Comparison of ENCODE assay signal across 1 cellular context in genomic region chr19:980133-980998, GRCh38.
TF ChIP-seq lines count a peak whose summit lies in the region.

No MANE protein-coding gene starts in this region.

TF ChIP-seq in HepG2, 621 proteins besides CTCF, POLR2A, EP300 and RAD21 (continued from another document and continues in another):
- TF ChIP-seq, protein P1, sequence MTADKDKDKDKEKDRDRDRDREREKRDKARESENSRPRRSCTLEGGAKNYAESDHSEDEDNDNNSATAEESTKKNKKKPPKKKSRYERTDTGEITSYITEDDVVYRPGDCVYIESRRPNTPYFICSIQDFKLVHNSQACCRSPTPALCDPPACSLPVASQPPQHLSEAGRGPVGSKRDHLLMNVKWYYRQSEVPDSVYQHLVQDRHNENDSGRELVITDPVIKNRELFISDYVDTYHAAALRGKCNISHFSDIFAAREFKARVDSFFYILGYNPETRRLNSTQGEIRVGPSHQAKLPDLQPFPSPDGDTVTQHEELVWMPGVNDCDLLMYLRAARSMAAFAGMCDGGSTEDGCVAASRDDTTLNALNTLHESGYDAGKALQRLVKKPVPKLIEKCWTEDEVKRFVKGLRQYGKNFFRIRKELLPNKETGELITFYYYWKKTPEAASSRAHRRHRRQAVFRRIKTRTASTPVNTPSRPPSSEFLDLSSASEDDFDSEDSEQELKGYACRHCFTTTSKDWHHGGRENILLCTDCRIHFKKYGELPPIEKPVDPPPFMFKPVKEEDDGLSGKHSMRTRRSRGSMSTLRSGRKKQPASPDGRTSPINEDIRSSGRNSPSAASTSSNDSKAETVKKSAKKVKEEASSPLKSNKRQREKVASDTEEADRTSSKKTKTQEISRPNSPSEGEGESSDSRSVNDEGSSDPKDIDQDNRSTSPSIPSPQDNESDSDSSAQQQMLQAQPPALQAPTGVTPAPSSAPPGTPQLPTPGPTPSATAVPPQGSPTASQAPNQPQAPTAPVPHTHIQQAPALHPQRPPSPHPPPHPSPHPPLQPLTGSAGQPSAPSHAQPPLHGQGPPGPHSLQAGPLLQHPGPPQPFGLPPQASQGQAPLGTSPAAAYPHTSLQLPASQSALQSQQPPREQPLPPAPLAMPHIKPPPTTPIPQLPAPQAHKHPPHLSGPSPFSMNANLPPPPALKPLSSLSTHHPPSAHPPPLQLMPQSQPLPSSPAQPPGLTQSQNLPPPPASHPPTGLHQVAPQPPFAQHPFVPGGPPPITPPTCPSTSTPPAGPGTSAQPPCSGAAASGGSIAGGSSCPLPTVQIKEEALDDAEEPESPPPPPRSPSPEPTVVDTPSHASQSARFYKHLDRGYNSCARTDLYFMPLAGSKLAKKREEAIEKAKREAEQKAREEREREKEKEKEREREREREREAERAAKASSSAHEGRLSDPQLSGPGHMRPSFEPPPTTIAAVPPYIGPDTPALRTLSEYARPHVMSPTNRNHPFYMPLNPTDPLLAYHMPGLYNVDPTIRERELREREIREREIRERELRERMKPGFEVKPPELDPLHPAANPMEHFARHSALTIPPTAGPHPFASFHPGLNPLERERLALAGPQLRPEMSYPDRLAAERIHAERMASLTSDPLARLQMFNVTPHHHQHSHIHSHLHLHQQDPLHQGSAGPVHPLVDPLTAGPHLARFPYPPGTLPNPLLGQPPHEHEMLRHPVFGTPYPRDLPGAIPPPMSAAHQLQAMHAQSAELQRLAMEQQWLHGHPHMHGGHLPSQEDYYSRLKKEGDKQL (CRISPR knock-in tag; IDR thresholded peaks at IDR 0.05; ENCODE audit: low read depth) = peak; percentile 71
- TF ChIP-seq MED8 (CRISPR knock-in tag; IDR thresholded peaks at IDR 0.05; ENCODE audit: insufficient replicate concordance) = peak; percentile 53
- TF ChIP-seq AHR (CRISPR knock-in tag; IDR thresholded peaks at IDR 0.05) = no peak
- peak; percentile 90 for TF ChIP-seq GATAD2A (CRISPR knock-in tag; IDR thresholded peaks at IDR 0.05)
- TF ChIP-seq THRA (CRISPR knock-in tag; IDR thresholded peaks at IDR 0.05; ENCODE audit: borderline replicate concordance) = peak; percentile 74; the same call in 1 of the 2 replicates
- no peak for TF ChIP-seq RARG (CRISPR knock-in tag; IDR thresholded peaks at IDR 0.05; ENCODE audit: low read depth)
- TF ChIP-seq, protein P2, sequence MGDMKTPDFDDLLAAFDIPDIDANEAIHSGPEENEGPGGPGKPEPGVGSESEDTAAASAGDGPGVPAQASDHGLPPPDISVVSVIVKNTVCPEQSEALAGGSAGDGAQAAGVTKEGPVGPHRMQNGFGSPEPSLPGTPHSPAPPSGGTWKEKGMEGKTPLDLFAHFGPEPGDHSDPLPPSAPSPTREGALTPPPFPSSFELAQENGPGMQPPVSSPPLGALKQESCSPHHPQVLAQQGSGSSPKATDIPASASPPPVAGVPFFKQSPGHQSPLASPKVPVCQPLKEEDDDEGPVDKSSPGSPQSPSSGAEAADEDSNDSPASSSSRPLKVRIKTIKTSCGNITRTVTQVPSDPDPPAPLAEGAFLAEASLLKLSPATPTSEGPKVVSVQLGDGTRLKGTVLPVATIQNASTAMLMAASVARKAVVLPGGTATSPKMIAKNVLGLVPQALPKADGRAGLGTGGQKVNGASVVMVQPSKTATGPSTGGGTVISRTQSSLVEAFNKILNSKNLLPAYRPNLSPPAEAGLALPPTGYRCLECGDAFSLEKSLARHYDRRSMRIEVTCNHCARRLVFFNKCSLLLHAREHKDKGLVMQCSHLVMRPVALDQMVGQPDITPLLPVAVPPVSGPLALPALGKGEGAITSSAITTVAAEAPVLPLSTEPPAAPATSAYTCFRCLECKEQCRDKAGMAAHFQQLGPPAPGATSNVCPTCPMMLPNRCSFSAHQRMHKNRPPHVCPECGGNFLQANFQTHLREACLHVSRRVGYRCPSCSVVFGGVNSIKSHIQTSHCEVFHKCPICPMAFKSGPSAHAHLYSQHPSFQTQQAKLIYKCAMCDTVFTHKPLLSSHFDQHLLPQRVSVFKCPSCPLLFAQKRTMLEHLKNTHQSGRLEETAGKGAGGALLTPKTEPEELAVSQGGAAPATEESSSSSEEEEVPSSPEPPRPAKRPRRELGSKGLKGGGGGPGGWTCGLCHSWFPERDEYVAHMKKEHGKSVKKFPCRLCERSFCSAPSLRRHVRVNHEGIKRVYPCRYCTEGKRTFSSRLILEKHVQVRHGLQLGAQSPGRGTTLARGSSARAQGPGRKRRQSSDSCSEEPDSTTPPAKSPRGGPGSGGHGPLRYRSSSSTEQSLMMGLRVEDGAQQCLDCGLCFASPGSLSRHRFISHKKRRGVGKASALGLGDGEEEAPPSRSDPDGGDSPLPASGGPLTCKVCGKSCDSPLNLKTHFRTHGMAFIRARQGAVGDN (CRISPR knock-in tag; IDR thresholded peaks at IDR 0.05) = peak; percentile 100
- no peak for TF ChIP-seq NFATC3 (CRISPR knock-in tag; IDR thresholded peaks at IDR 0.05)
- TF ChIP-seq, protein P3, sequence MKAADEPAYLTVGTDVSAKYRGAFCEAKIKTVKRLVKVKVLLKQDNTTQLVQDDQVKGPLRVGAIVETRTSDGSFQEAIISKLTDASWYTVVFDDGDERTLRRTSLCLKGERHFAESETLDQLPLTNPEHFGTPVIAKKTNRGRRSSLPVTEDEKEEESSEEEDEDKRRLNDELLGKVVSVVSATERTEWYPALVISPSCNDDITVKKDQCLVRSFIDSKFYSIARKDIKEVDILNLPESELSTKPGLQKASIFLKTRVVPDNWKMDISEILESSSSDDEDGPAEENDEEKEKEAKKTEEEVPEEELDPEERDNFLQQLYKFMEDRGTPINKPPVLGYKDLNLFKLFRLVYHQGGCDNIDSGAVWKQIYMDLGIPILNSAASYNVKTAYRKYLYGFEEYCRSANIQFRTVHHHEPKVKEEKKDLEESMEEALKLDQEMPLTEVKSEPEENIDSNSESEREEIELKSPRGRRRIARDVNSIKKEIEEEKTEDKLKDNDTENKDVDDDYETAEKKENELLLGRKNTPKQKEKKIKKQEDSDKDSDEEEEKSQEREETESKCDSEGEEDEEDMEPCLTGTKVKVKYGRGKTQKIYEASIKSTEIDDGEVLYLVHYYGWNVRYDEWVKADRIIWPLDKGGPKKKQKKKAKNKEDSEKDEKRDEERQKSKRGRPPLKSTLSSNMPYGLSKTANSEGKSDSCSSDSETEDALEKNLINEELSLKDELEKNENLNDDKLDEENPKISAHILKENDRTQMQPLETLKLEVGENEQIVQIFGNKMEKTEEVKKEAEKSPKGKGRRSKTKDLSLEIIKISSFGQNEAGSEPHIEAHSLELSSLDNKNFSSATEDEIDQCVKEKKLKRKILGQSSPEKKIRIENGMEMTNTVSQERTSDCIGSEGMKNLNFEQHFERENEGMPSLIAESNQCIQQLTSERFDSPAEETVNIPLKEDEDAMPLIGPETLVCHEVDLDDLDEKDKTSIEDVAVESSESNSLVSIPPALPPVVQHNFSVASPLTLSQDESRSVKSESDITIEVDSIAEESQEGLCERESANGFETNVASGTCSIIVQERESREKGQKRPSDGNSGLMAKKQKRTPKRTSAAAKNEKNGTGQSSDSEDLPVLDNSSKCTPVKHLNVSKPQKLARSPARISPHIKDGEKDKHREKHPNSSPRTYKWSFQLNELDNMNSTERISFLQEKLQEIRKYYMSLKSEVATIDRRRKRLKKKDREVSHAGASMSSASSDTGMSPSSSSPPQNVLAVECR (CRISPR knock-in tag; IDR thresholded peaks at IDR 0.05; ENCODE audit: borderline replicate concordance) = peak; percentile 77
- TF ChIP-seq MEIS2 (CRISPR knock-in tag; IDR thresholded peaks at IDR 0.05) = peak; percentile 48; the same call in 1 of the 2 replicates
- peak; percentile 69 for TF ChIP-seq ZNF121 (CRISPR knock-in tag; IDR thresholded peaks at IDR 0.05)
- no peak for TF ChIP-seq IRF1 (CRISPR knock-in tag; IDR thresholded peaks at IDR 0.05; ENCODE audit: low read depth)
- no peak for TF ChIP-seq ZNF382 (CRISPR knock-in tag; IDR thresholded peaks at IDR 0.05; ENCODE audit: borderline replicate concordance)
- TF ChIP-seq NFRKB (IDR thresholded peaks at IDR 0.05) = no peak
- TF ChIP-seq ZNF709 (CRISPR knock-in tag; IDR thresholded peaks at IDR 0.05) = 0 out of 2 replicates have a peak, but pooled peaks have one; percentile 61
- peak; percentile 52; the same call in 1 of the 2 replicates for TF ChIP-seq ZNF572 (CRISPR knock-in tag; IDR thresholded peaks at IDR 0.05)
- TF ChIP-seq ZNF333 (CRISPR knock-in tag; IDR thresholded peaks at IDR 0.05; ENCODE audit: borderline replicate concordance) = peak; percentile 88; the same call in 1 of the 2 replicates
- TF ChIP-seq CHD2 (IDR thresholded peaks at IDR 0.05; ENCODE audit: low read depth, low read length) = peak; percentile 74
- TF ChIP-seq PREB (CRISPR knock-in tag; IDR thresholded peaks at IDR 0.05) = no peak
- TF ChIP-seq MBD4 (IDR thresholded peaks at IDR 0.05; ENCODE audit: borderline replicate concordance, low read length) = no peak
- TF ChIP-seq ZNF883 (CRISPR knock-in tag; IDR thresholded peaks at IDR 0.05; ENCODE audit: not compliant biosample characterization) = peak; percentile 88
- TF ChIP-seq PHF8 (CRISPR knock-in tag; IDR thresholded peaks at IDR 0.05) = peak; percentile 76
- 0 out of 2 replicates have a peak, but pooled peaks have one; percentile 31 for TF ChIP-seq ZNF629 (CRISPR knock-in tag; conservative IDR thresholded peaks at IDR 0.05)
- TF ChIP-seq ZNF331 (CRISPR knock-in tag; IDR thresholded peaks at IDR 0.05) = peak; percentile 89
- TF ChIP-seq CBX5 (CRISPR knock-in tag; IDR thresholded peaks at IDR 0.05; ENCODE audit: borderline replicate concordance) = 0 out of 2 replicates have a peak, but pooled peaks have one; percentile 45
- TF ChIP-seq, protein P4, sequence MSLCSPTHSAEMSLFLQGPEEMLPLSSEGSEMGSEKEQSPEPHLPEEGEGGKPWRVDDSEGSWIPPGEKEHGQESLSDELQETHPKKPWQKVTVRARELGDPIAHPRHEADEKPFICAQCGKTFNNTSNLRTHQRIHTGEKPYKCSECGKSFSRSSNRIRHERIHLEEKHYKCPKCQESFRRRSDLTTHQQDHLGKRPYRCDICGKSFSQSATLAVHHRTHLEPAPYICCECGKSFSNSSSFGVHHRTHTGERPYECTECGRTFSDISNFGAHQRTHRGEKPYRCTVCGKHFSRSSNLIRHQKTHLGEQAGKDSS (CRISPR knock-in tag; IDR thresholded peaks at IDR 0.05; ENCODE audit: borderline replicate concordance, low read depth) = peak; percentile 68; the same call in 1 of the 2 replicates
- TF ChIP-seq ZNF619 (CRISPR knock-in tag; IDR thresholded peaks at IDR 0.05) = 0 out of 2 replicates have a peak, but pooled peaks have one; percentile 86
- TF ChIP-seq MIXL1 (CRISPR knock-in tag; IDR thresholded peaks at IDR 0.05) = peak; percentile 75
- no peak for TF ChIP-seq ATF1 (CRISPR knock-in tag; IDR thresholded peaks at IDR 0.05)
- peak; percentile 87 for TF ChIP-seq SP4 (CRISPR knock-in tag; IDR thresholded peaks at IDR 0.05)
- TF ChIP-seq MTA1 (CRISPR knock-in tag; IDR thresholded peaks at IDR 0.05; ENCODE audit: borderline replicate concordance) = peak; percentile 96
- TF ChIP-seq HOXD1 (CRISPR knock-in tag; IDR thresholded peaks at IDR 0.05) = peak; percentile 64; the same call in 1 of the 2 replicates
- peak; percentile 92 for TF ChIP-seq MYC (CRISPR knock-in tag; IDR thresholded peaks at IDR 0.05; ENCODE audit: borderline replicate concordance)
- peak; percentile 71; the same call in 1 of the 2 replicates for TF ChIP-seq ZNF441 (CRISPR knock-in tag; IDR thresholded peaks at IDR 0.05; ENCODE audit: borderline replicate concordance)
- 0 out of 2 replicates have a peak, but pooled peaks have one; percentile 77 for TF ChIP-seq SNAPC2 (CRISPR knock-in tag; IDR thresholded peaks at IDR 0.05)
- TF ChIP-seq MXD4 (CRISPR knock-in tag; IDR thresholded peaks at IDR 0.05) = peak; percentile 78
- TF ChIP-seq ZNF589 (CRISPR knock-in tag; conservative IDR thresholded peaks at IDR 0.05) = peak; percentile 90
- TF ChIP-seq ZNF772 (CRISPR knock-in tag; IDR thresholded peaks at IDR 0.05) = peak; percentile 96
- TF ChIP-seq, protein P5, sequence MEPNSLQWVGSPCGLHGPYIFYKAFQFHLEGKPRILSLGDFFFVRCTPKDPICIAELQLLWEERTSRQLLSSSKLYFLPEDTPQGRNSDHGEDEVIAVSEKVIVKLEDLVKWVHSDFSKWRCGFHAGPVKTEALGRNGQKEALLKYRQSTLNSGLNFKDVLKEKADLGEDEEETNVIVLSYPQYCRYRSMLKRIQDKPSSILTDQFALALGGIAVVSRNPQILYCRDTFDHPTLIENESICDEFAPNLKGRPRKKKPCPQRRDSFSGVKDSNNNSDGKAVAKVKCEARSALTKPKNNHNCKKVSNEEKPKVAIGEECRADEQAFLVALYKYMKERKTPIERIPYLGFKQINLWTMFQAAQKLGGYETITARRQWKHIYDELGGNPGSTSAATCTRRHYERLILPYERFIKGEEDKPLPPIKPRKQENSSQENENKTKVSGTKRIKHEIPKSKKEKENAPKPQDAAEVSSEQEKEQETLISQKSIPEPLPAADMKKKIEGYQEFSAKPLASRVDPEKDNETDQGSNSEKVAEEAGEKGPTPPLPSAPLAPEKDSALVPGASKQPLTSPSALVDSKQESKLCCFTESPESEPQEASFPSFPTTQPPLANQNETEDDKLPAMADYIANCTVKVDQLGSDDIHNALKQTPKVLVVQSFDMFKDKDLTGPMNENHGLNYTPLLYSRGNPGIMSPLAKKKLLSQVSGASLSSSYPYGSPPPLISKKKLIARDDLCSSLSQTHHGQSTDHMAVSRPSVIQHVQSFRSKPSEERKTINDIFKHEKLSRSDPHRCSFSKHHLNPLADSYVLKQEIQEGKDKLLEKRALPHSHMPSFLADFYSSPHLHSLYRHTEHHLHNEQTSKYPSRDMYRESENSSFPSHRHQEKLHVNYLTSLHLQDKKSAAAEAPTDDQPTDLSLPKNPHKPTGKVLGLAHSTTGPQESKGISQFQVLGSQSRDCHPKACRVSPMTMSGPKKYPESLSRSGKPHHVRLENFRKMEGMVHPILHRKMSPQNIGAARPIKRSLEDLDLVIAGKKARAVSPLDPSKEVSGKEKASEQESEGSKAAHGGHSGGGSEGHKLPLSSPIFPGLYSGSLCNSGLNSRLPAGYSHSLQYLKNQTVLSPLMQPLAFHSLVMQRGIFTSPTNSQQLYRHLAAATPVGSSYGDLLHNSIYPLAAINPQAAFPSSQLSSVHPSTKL (CRISPR knock-in tag; IDR thresholded peaks at IDR 0.05) = peak; percentile 74
